9 cellular contexts compared by ENCODE assay signal in genomic region chr1:182120411-182121258, GRCh38. TPM values are rescaled to one million over a fixed set of nuclear protein-coding genes. Genes with fewer than 3 reads are reported as not detected.
DNase-seq lines count a peak whose midpoint lies in the region; ATAC-seq, FAIRE-seq and TF ChIP-seq lines count a peak whose summit lies in the region.
"Had no signal": no experiment of that assay in that cellular context is flagged by ENCODE, and none has a peak within 500 bp of the region (broad histone marks: within the 10 kb centered on the region; RNA-seq: fewer than 3 reads in every experiment).

No MANE protein-coding gene starts in this region.

- H3K4me3 ChIP-seq in SK-N-SH (ENCODE audit: low read depth in 2 of 2, low read length in 1 of 2) (no peak overlapping the region), lung (no peak overlapping the region), uterus (no peak overlapping the region), small intestine (ENCODE audit: low read depth in 1 of 2, low read length in 2 of 2) (no peak overlapping the region)

- CTCF ChIA-PET in SK-N-SH (lab: Yijun Ruan, JAX) = interaction anchor here (0.6 to 5.9 kb wide), 3 partner anchors 23 to 474 kb away, joined by 3 to 29 read pairs (median 3); no protein-coding TSS in a partner anchor

- H3K4me3 Mint-ChIP-seq in activated naive CD8-positive, alpha-beta T cell treated with anti-CD3 and anti-CD28 coated beads, Interleukin-2, amount 50 U/mL, for 24 hours = no peak overlapping the region

- H3K9me3 Mint-ChIP-seq in activated naive CD8-positive, alpha-beta T cell treated with anti-CD3 and anti-CD28 coated beads, Interleukin-2, amount 50 U/mL, for 24 hours = no peaks in the 10 kb centered on the region

- no peak for FAIRE-seq in small intestine (lab: Jason Lieb, UNC)

- intact Hi-C loops in uterus (cut with DNase I; ENCODE audit: low total_unique reads) = no loop called here

- H3K36me3 Mint-ChIP-seq in activated naive CD8-positive, alpha-beta T cell treated with anti-CD3 and anti-CD28 coated beads, Interleukin-2, amount 50 U/mL, for 24 hours (ENCODE audit: low read depth) = no peaks in the 10 kb centered on the region

- no peak for TF ChIP-seq POLR2A in uterus (IDR thresholded peaks at IDR 0.05)

- no peak for ATAC-seq in SK-N-SH treated with all-trans-retinoic acid at 6 μM for 48 hours
- peak; percentile 53 for ATAC-seq in lung (ENCODE audit: insufficient read depth, low FRiP score)
- ATAC-seq in activated naive CD8-positive, alpha-beta T cell treated with anti-CD3 and anti-CD28 coated beads, Interleukin-2, amount 50 U/mL, for 24 hours = no peak
- ATAC-seq in GM21367 (IDR thresholded peaks at IDR 0.05; ENCODE audit: unreplicated experiment) = no peak

- TF ChIP-seq CTCF in SK-N-SH (IDR thresholded peaks at IDR 0.05) = no peak
- no peak for TF ChIP-seq CTCF in lung (IDR thresholded peaks at IDR 0.05; ENCODE audit: control extremely low read depth, extremely low read depth)
- TF ChIP-seq CTCF in uterus (IDR thresholded peaks at IDR 0.05) = no peak

- no peak overlapping the region for H3K4me2 ChIP-seq in SK-N-SH

- H3K36me3 ChIP-seq in SK-N-SH (replicated peaks in 1 of 2; ENCODE audit: control insufficient read depth in 1 of 2, insufficient read depth in 2 of 2, low read length in 1 of 2) = no peaks in the 10 kb centered on the region
- H3K36me3 ChIP-seq in lung (ENCODE audit: control insufficient read depth in 2 of 2, insufficient read depth in 2 of 2, low read length in 2 of 2) = no peaks in the 10 kb centered on the region
- no peaks in the 10 kb centered on the region for H3K36me3 ChIP-seq in uterus
- H3K36me3 ChIP-seq in small intestine (ENCODE audit: control insufficient read depth in 2 of 2, insufficient read depth in 2 of 2, low read length in 2 of 2) = no peaks in the 10 kb centered on the region

- no peak overlapping the region for H3K9ac ChIP-seq in SK-N-SH

- no peaks in the 10 kb centered on the region for H3K27me3 ChIP-seq in SK-N-SH (ENCODE audit: insufficient read depth)
- H3K27me3 ChIP-seq in lung (ENCODE audit: control insufficient read depth, insufficient read depth) = no peaks in the 10 kb centered on the region
- H3K27me3 ChIP-seq in uterus = no peaks in the 10 kb centered on the region
- H3K27me3 ChIP-seq in small intestine (ENCODE audit: control insufficient read depth in 2 of 2, insufficient read depth in 2 of 2, low read length in 2 of 2) = no peaks in the 10 kb centered on the region

- peaks cover 5% of the 10 kb centered on the region; the same call in 1 of the 2 replicates for H3K9me3 ChIP-seq in SK-N-SH
- no peaks in the 10 kb centered on the region for H3K9me3 ChIP-seq in lung (ENCODE audit: control insufficient read depth in 2 of 2, insufficient read depth in 1 of 2, low read length in 1 of 2)
- no peaks in the 10 kb centered on the region for H3K9me3 ChIP-seq in uterus
- no peaks in the 10 kb centered on the region for H3K9me3 ChIP-seq in small intestine (ENCODE audit: control insufficient read depth, low read depth)

- WGBS in SK-N-SH (ENCODE audit: low lambda C conversion rate) = 35% methylated on average over 12 of the region's 17 CpGs
- WGBS in lung, 2 donors = 65 to 79% methylated on average over 17 of the region's 17 CpGs
- 37 to 63% (median 47%) methylated on average over 17 of the region's 17 CpGs for WGBS in small intestine, 3 donors

- no peaks in the 10 kb centered on the region for H3K4me1 ChIP-seq in SK-N-SH (ENCODE audit: control insufficient read depth in 1 of 2, insufficient read depth in 2 of 2, low read depth in 1 of 2, low read length in 1 of 2)
- peaks cover 0 to 7% of the 10 kb centered on the region in 2 donors for H3K4me1 ChIP-seq in lung (ENCODE audit: control insufficient read depth in 2 of 2, insufficient read depth in 2 of 2, low read length in 2 of 2)
- H3K4me1 ChIP-seq in uterus = no peaks in the 10 kb centered on the region
- H3K4me1 ChIP-seq in small intestine (ENCODE audit: control insufficient read depth in 2 of 2, insufficient read depth in 1 of 2, low read depth in 1 of 2, low read length in 1 of 2) = no peaks in the 10 kb centered on the region

- no peaks in the 10 kb centered on the region for H4K20me1 ChIP-seq in SK-N-SH (ENCODE audit: insufficient read depth)

- no peaks in the 10 kb centered on the region for H3F3A ChIP-seq in SK-N-SH (replicated peaks; ENCODE audit: insufficient read depth)

- H3K9me2 ChIP-seq in SK-N-SH = no peaks in the 10 kb centered on the region

- H3K79me2 ChIP-seq in SK-N-SH (ENCODE audit: insufficient read depth) = no peaks in the 10 kb centered on the region

- H2AFZ ChIP-seq in SK-N-SH (ENCODE audit: low read depth) = no peak overlapping the region

- H3K27ac ChIP-seq in SK-N-SH (ENCODE audit: low read depth in 2 of 2, low read length in 1 of 2) = no peak overlapping the region
- H3K27ac ChIP-seq in lung (ENCODE audit: low read depth in 1 of 2, low read length in 1 of 2) = peak overlapping the region in 1 of 2 donors; percentile 71
- H3K27ac ChIP-seq in uterus = peak overlapping the region; percentile 74
- no peak overlapping the region for H3K27ac ChIP-seq in small intestine (ENCODE audit: low read depth in 1 of 2, low read length in 1 of 2)

- no peaks in the 10 kb centered on the region for H3K4me1 Mint-ChIP-seq in activated naive CD8-positive, alpha-beta T cell treated with anti-CD3 and anti-CD28 coated beads, Interleukin-2, amount 50 U/mL, for 24 hours

- TF ChIP-seq RAD21 in SK-N-SH (IDR thresholded peaks at IDR 0.05; ENCODE audit: low read length) = no peak

- no peak for TF ChIP-seq EP300 in SK-N-SH (IDR thresholded peaks at IDR 0.05; ENCODE audit: borderline replicate concordance in 1 of 2, low read depth in 1 of 2, low read length in 1 of 2)

- POLR2A ChIA-PET in SK-N-SH (lab: Yijun Ruan, JAX) = no interaction called here

- H3K27ac Mint-ChIP-seq in activated naive CD8-positive, alpha-beta T cell treated with anti-CD3 and anti-CD28 coated beads, Interleukin-2, amount 50 U/mL, for 24 hours = no peak overlapping the region

- peaks cover 10% of the 10 kb centered on the region for H3K27me3 Mint-ChIP-seq in activated naive CD8-positive, alpha-beta T cell treated with anti-CD3 and anti-CD28 coated beads, Interleukin-2, amount 50 U/mL, for 24 hours

- DNase-seq in SK-N-SH (no peak), cerebellum (ENCODE audit: low spot score) (peak; percentile 53), lung (ENCODE audit: low spot score) (peak; percentile 36), uterus (peak; percentile 70 to 71), small intestine (no peak)
- no peak for DNase-seq in activated naive CD8-positive, alpha-beta T cell treated with anti-CD3 and anti-CD28 coated beads, Interleukin-2, amount 50 U/mL, for 24 hours

TF ChIP-seq in SK-N-SH treated with all-trans-retinoic acid at 6 μM for 48 hours, 23 proteins besides CTCF, POLR2A, EP300 and RAD21:
- TF ChIP-seq PPARA (CRISPR knock-in tag; IDR thresholded peaks at IDR 0.05; ENCODE audit: borderline replicate concordance) (no peak), ZC3H10 (CRISPR knock-in tag; IDR thresholded peaks at IDR 0.05) (no peak), ZFP3 (CRISPR knock-in tag; IDR thresholded peaks at IDR 0.05) (no peak), ISL1 (CRISPR knock-in tag; IDR thresholded peaks at IDR 0.05) (peak; percentile 43)

TF ChIP-seq in SK-N-SH, 30 proteins besides CTCF, POLR2A, EP300 and RAD21 (continues in another document):
- TF ChIP-seq TEAD4 (IDR thresholded peaks at IDR 0.05; ENCODE audit: borderline replicate concordance, insufficient read depth) (no peak), MXI1 (IDR thresholded peaks at IDR 0.05; ENCODE audit: low read depth, low read length) (no peak), POLR2AphosphoS5 (IDR thresholded peaks at IDR 0.05; ENCODE audit: low read depth, low read length) (no peak), USF1 (IDR thresholded peaks at IDR 0.05; ENCODE audit: borderline replicate concordance, low read depth) (no peak), CHD2 (IDR thresholded peaks at IDR 0.05; ENCODE audit: low read length, partially characterized antibody) (no peak), FOSL2 (IDR thresholded peaks at IDR 0.05; ENCODE audit: borderline replicate concordance, low read depth) (no peak), GABPA (IDR thresholded peaks at IDR 0.05; ENCODE audit: low read depth) (no peak), SMC3 (IDR thresholded peaks at IDR 0.05; ENCODE audit: low read depth, low read length) (no peak), REST (IDR thresholded peaks at IDR 0.05; ENCODE audit: low read depth, low read length) (no peak), FOXJ3 (CRISPR knock-in tag; IDR thresholded peaks at IDR 0.05) (no peak)

RNA-seq across cellular contexts. Expression of gene ZNF648, which starts 59.1 kb away (rescaled TPM):
- polyA plus RNA-seq in SK-N-SH (2012; rRNA removed) (not detected in 2 replicates), lung (under 1 TPM in 1 of 2 donors, not detected in 1; 0.21 TPM), small intestine (not detected)
- not detected in 2 replicates for polyA plus RNA-seq in SK-N-SH (2012; cell fraction: cytosol; rRNA removed)
- 0.01 TPM in 1 of 2 replicates, not detected in the other for polyA plus RNA-seq in SK-N-SH (2012; cell fraction: nucleus; rRNA removed)
- total RNA-seq in cerebellum (0.82 TPM), lung (under 1 TPM; 0.09 to 0.20 TPM), uterus (1 to 10 TPM in 2 of 4 donors, under 1 TPM in 1, not detected in 1; 0.27 to 1.8 (median 1.7) TPM)
- polyA plus RNA-seq: BJ had no signal

Comparison
In these comparisons a context has a peak if more than half of its experiments do, and no peak if none do; other contexts are left out.
1. DNase-seq: peak in cerebellum (single experiment), lung (single experiment) and uterus (2 of 2); none in SK-N-SH (single experiment), activated naive CD8-positive, alpha-beta T cell treated with anti-CD3 and anti-CD28 coated beads, Interleukin-2, amount 50 U/mL, for 24 hours (single experiment) and small intestine (single experiment).
2. H3K27ac ChIP-seq: peak in uterus (2 of 2); none in SK-N-SH (0 of 2) and small intestine (0 of 2).